10 cellular contexts compared by ENCODE assay signal in genomic region chr1:89996415-89997110, GRCh38. TPM values are rescaled to one million over a fixed set of nuclear protein-coding genes. Genes with fewer than 3 reads are reported as not detected.
DNase-seq lines count a peak whose midpoint lies in the region; ATAC-seq, FAIRE-seq and TF ChIP-seq lines count a peak whose summit lies in the region.
"Had no signal": no experiment of that assay in that cellular context is flagged by ENCODE, and none has a peak within 500 bp of the region (broad histone marks: within the 10 kb centered on the region; RNA-seq: fewer than 3 reads in every experiment).

No MANE protein-coding gene starts in this region.

- H3K9ac ChIP-seq in HepG2 (ENCODE audit: insufficient read depth, low read depth, low read length), result peak overlapping the region; percentile 97

- H3K4me1 ChIP-seq in HepG2 (ENCODE audit: insufficient read depth, low read length) (peaks cover 70% of the 10 kb centered on the region), thymus (ENCODE audit: control insufficient read depth, insufficient read depth, low read length) (peaks cover 12% of the 10 kb centered on the region)

- H3K27ac Mint-ChIP-seq in activated CD8-positive, alpha-beta memory T cell treated with anti-CD3 and anti-CD28 coated beads, Interleukin-2, amount 10 ng/mL, durations not matched to agents 7 days and 5 days, result peak overlapping the region; percentile 16
- peak overlapping the region; percentile 75 for H3K27ac Mint-ChIP-seq in activated naive CD8-positive, alpha-beta T cell treated with anti-CD3 and anti-CD28 coated beads, Interleukin-2, amount 50 U/mL, for 24 hours

- FAIRE-seq in HepG2 (lab: Jason Lieb, UNC), result peak; percentile 60
- FAIRE-seq: TTC549 had no signal

- peaks cover 52% of the 10 kb centered on the region for H4K20me1 ChIP-seq in HepG2 (ENCODE audit: insufficient read depth, low read length)

- no peaks in the 10 kb centered on the region for H3K9me3 Mint-ChIP-seq in activated CD8-positive, alpha-beta memory T cell treated with anti-CD3 and anti-CD28 coated beads, Interleukin-2, amount 10 ng/mL, durations not matched to agents 7 days and 5 days (ENCODE audit: low read depth)
- no peaks in the 10 kb centered on the region for H3K9me3 Mint-ChIP-seq in activated naive CD8-positive, alpha-beta T cell treated with anti-CD3 and anti-CD28 coated beads, Interleukin-2, amount 50 U/mL, for 24 hours

- no peak for DNase-seq in activated CD8-positive, alpha-beta memory T cell treated with anti-CD3 and anti-CD28 coated beads, Interleukin-2, amount 10 ng/mL, durations not matched to agents 7 days and 5 days
- no peak for DNase-seq in activated CD8-positive, alpha-beta memory T cell treated with anti-CD3 and anti-CD28 coated beads for 24 hours
- DNase-seq in activated naive CD8-positive, alpha-beta T cell treated with anti-CD3 and anti-CD28 coated beads, Interleukin-2, amount 50 U/mL, for 24 hours, result no peak
- DNase-seq in HepG2 (ENCODE audit: low spot score), result peak; percentile 12
- DNase-seq in NCI-H510A treated with DMSO at 0.1 percent for 48 hours (lab: John Stamatoyannopoulos, UW), result no peak
- DNase-seq in stimulated activated CD4-positive, alpha-beta T cell treated with anti-CD3 and anti-CD28 coated beads, Interleukin-2, amount 100 ng/mL, for 24 hours, result no peak

- H3K36me3 ChIP-seq in HepG2 (replicated peaks in 1 of 2; ENCODE audit: control insufficient read depth in 1 of 2, insufficient read depth in 2 of 2, low read length in 2 of 2), result peaks cover 3 to 12% of the 10 kb centered on the region in 2 experiments; a peak in 2 of 5 replicates
- H3K36me3 ChIP-seq in thymus (ENCODE audit: control insufficient read depth, insufficient read depth), result peaks cover 2% of the 10 kb centered on the region
- H3K36me3 ChIP-seq: neutrophil had no signal

- 13% methylated on average over 9 of the region's 9 CpGs for WGBS in HepG2 (ENCODE audit: low lambda C conversion rate)
- WGBS in thymus, result 71% methylated on average over 9 of the region's 9 CpGs

- peak overlapping the region; percentile 79 to 94 (median 88) for H3K4me3 ChIP-seq in HepG2 (replicated peaks in 1 of 3; ENCODE audit: insufficient read depth in 1 of 3, low read depth in 2 of 3, low read length in 3 of 3)
- H3K4me3 ChIP-seq in thymus (ENCODE audit: low read length), result peak overlapping the region; percentile 97

- CTCF ChIA-PET in activated CD8-positive, alpha-beta memory T cell treated with anti-CD3 and anti-CD28 coated beads, Interleukin-2, amount 10 ng/mL, durations not matched to agents 7 days and 5 days (lab: Charles Lee), result no interaction called here
- CTCF ChIA-PET in HepG2 (lab: Yijun Ruan, JAX; ENCODE audit: low intra/inter-chr PET ratio, low total read pairs), result no interaction called here

- H3K9me3 ChIP-seq in HepG2 (ENCODE audit: low read length) (no peaks in the 10 kb centered on the region), thymus (ENCODE audit: control insufficient read depth) (no peaks in the 10 kb centered on the region)
- H3K9me3 ChIP-seq: neutrophil had no signal

- BruUV-seq in HepG2 (replicated peaks; lab: Mats Ljungman, UMichigan), result no TSS peak

- TF ChIP-seq CTCF in HepG2 (CRISPR knock-in tag; IDR thresholded peaks at IDR 0.05), result no peak

- no peak for ATAC-seq in activated CD8-positive, alpha-beta memory T cell treated with anti-CD3 and anti-CD28 coated beads, Interleukin-2, amount 10 ng/mL, durations not matched to agents 7 days and 5 days
- ATAC-seq in activated naive CD8-positive, alpha-beta T cell treated with anti-CD3 and anti-CD28 coated beads, Interleukin-2, amount 50 U/mL, for 24 hours, result no peak
- ATAC-seq in HepG2, result no peak
- ATAC-seq in HG03354 (IDR thresholded peaks at IDR 0.05; ENCODE audit: poor library complexity, severe bottlenecking, unreplicated experiment), result no peak

- peaks cover 19% of the 10 kb centered on the region for H3K36me3 Mint-ChIP-seq in activated CD8-positive, alpha-beta memory T cell treated with anti-CD3 and anti-CD28 coated beads, Interleukin-2, amount 10 ng/mL, durations not matched to agents 7 days and 5 days
- H3K36me3 Mint-ChIP-seq in activated naive CD8-positive, alpha-beta T cell treated with anti-CD3 and anti-CD28 coated beads, Interleukin-2, amount 50 U/mL, for 24 hours (ENCODE audit: low read depth), result peaks cover 28% of the 10 kb centered on the region

- H2AFZ ChIP-seq in HepG2 (ENCODE audit: low read length), result no peak overlapping the region

- intact Hi-C loops in HepG2 (cut with micrococcal nuclease; ENCODE audit: unreplicated experiment), result loop anchor here (10.0 kb wide), 1 partner anchor 412 kb away; no protein-coding TSS in a partner anchor

- H3K27ac ChIP-seq in HepG2 (ENCODE audit: extremely low read length, insufficient read depth, low read length), result peak overlapping the region; percentile 96
- no peak overlapping the region for H3K27ac ChIP-seq in thymus (ENCODE audit: low read depth)

- in situ Hi-C loops in HepG2 (cut with HindIII; ENCODE audit: extremely low pct_ligation_motif_present, low pct_unique_long_range_greater_than_20kb), result no loop called here

- peak overlapping the region; percentile 69 for H3K4me2 ChIP-seq in HepG2 (ENCODE audit: low read depth, low read length)

- H3K27me3 ChIP-seq in HepG2 (ENCODE audit: control insufficient read depth in 1 of 2, insufficient read depth in 2 of 2, low read length in 2 of 2) (no peaks in the 10 kb centered on the region; a peak in 2 of 5 replicates), thymus (ENCODE audit: control insufficient read depth, insufficient read depth) (no peaks in the 10 kb centered on the region)

- H3K79me2 ChIP-seq in HepG2 (ENCODE audit: insufficient read depth, low read length), result peaks cover 64% of the 10 kb centered on the region

- TF ChIP-seq EP300 in HepG2 (IDR thresholded peaks at IDR 0.05; ENCODE audit: low read depth in 2 of 2, low read length in 2 of 2) (no peak), HepG2 (CRISPR knock-in tag; IDR thresholded peaks at IDR 0.05; ENCODE audit: borderline replicate concordance) (no peak)

- H3K27me3 Mint-ChIP-seq in activated CD8-positive, alpha-beta memory T cell treated with anti-CD3 and anti-CD28 coated beads, Interleukin-2, amount 10 ng/mL, durations not matched to agents 7 days and 5 days, result peaks cover 4% of the 10 kb centered on the region
- H3K27me3 Mint-ChIP-seq in activated naive CD8-positive, alpha-beta T cell treated with anti-CD3 and anti-CD28 coated beads, Interleukin-2, amount 50 U/mL, for 24 hours, result peaks cover 2% of the 10 kb centered on the region

- POLR2A ChIA-PET in HepG2 (lab: Yijun Ruan, JAX), result interaction anchor here (1.1 kb wide), 1 partner anchor 174 kb away, joined by 5 read pairs; no protein-coding TSS in a partner anchor

- no peak for TF ChIP-seq RAD21 in HepG2 (CRISPR knock-in tag; IDR thresholded peaks at IDR 0.05)

- peak overlapping the region; percentile 93 for H3K4me3 Mint-ChIP-seq in activated CD8-positive, alpha-beta memory T cell treated with anti-CD3 and anti-CD28 coated beads, Interleukin-2, amount 10 ng/mL, durations not matched to agents 7 days and 5 days
- H3K4me3 Mint-ChIP-seq in activated naive CD8-positive, alpha-beta T cell treated with anti-CD3 and anti-CD28 coated beads, Interleukin-2, amount 50 U/mL, for 24 hours, result peak overlapping the region; percentile 89

- peaks cover 35% of the 10 kb centered on the region for H3K4me1 Mint-ChIP-seq in activated CD8-positive, alpha-beta memory T cell treated with anti-CD3 and anti-CD28 coated beads, Interleukin-2, amount 10 ng/mL, durations not matched to agents 7 days and 5 days
- peaks cover 49% of the 10 kb centered on the region for H3K4me1 Mint-ChIP-seq in activated naive CD8-positive, alpha-beta T cell treated with anti-CD3 and anti-CD28 coated beads, Interleukin-2, amount 50 U/mL, for 24 hours

- TF ChIP-seq POLR2A in HepG2 (IDR thresholded peaks at IDR 0.05; ENCODE audit: insufficient read depth in 1 of 2, low read depth in 2 of 2, low read length in 2 of 2), result no peak

RNA-seq across cellular contexts. Expression of gene ZNF326, which starts 1.7 kb away (rescaled TPM):
- total RNA-seq in activated CD8-positive, alpha-beta memory T cell treated with anti-CD3 and anti-CD28 coated beads, Interleukin-2, amount 10 ng/mL, durations not matched to agents 7 days and 5 days, result 10 to 100 TPM; 16.3 to 19.9 TPM
- total RNA-seq in HepG2 (2016; rRNA removed; fragmentation: Illumina TruSeq; extraction: Trizol), result 16.4 and 20.9 TPM in 2 replicates
- total RNA-seq in HepG2 (2016; cell fraction: cytosol; rRNA removed; fragmentation: Illumina TruSeq; extraction: Trizol; ENCODE audit: low read depth), result 1.9 and 2.8 TPM in 2 replicates
- total RNA-seq in HepG2 (2016; cell fraction: insoluble cytoplasmic fraction; rRNA removed; fragmentation: Illumina TruSeq; extraction: Trizol), result 15.5 and 17.4 TPM in 2 replicates
- 3.4 and 4.4 TPM in 2 replicates for total RNA-seq in HepG2 (2016; cell fraction: membrane; rRNA removed; fragmentation: Illumina TruSeq; extraction: Trizol)
- 41.1 and 42.9 TPM in 2 replicates for total RNA-seq in HepG2 (2016; cell fraction: nucleus; rRNA removed; fragmentation: Illumina TruSeq; extraction: Trizol)
- polyA plus RNA-seq in HepG2 (2011; rRNA removed), result 5.4 and 6.3 TPM in 2 replicates
- polyA plus RNA-seq in HepG2 (2011; cell fraction: cytosol; rRNA removed), result 2.3 and 3.2 TPM in 2 replicates
- 7.5 and 11.7 TPM in 2 replicates for polyA plus RNA-seq in HepG2 (2011; cell fraction: nucleus; rRNA removed)
- polyA plus RNA-seq in HepG2 (2012), result 10.0 and 14.3 TPM in 2 replicates
- 0.93 and 1.4 TPM in 2 replicates for polyA plus RNA-seq in HepG2 (2016; cell fraction: cytosol; fragmentation: Illumina TruSeq; extraction: Trizol; ENCODE audit: low read depth)
- polyA plus RNA-seq in HepG2 (2016; cell fraction: insoluble cytoplasmic fraction; fragmentation: Illumina TruSeq; extraction: Trizol; ENCODE audit: low read depth), result 45.1 and 46.0 TPM in 2 replicates
- polyA plus RNA-seq in HepG2 (2016; cell fraction: membrane; fragmentation: Illumina TruSeq; extraction: Trizol; ENCODE audit: low read depth), result 2.0 and 2.8 TPM in 2 replicates
- polyA plus RNA-seq in HepG2 (2016; cell fraction: nucleus; fragmentation: Illumina TruSeq; extraction: Trizol; ENCODE audit: insufficient read depth, low read depth), result 47.9 and 52.0 TPM in 2 replicates
- polyA minus RNA-seq in HepG2 (2011; rRNA and poly(A)+ RNA removed; ENCODE audit: low replicate concordance), result 6.1 and 10.5 TPM in 2 replicates
- polyA minus RNA-seq in HepG2 (2011; cell fraction: cytosol; rRNA and poly(A)+ RNA removed), result 2.5 and 3.4 TPM in 2 replicates
- polyA minus RNA-seq in HepG2 (2011; cell fraction: nucleus; rRNA and poly(A)+ RNA removed), result 96.4 and 101 TPM in 2 replicates
- polyA plus RNA-seq in thymus, result 14.3 TPM
